ENCODE assay signal across 8 cellular contexts in the genomic region with DNA sequence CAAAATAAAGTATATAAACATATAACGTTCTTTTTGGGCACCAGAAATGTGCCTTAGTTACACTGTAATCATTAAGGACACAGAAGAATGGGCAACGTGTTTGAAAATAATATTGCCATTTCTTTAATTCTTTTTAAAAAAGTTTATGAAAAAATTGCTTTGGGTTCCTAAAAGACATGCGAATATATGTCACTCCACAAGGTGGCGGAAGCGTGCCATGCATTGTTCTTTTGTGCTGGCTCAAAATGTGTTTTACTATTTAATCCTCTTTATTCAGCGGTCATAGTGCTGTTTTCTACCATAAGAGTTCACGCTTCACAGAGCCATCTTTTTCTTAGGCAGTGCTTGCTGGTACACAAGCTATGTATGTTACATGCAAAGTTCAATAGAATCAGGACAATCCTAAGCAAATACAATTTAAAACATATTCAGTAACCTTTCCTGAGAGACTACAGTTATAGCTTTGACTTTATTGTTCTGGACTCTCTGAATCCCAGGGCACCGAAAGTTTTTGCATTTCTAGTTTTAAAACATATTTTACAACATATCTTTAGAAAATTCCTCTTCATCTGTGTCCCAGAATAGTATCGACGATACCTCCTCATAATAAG.
DNase-seq lines count a peak whose midpoint lies in the region; ATAC-seq and TF ChIP-seq lines count a peak whose summit lies in the region.

No MANE protein-coding gene starts in this region.

- no peaks in the 10 kb centered on the region for H3K9me2 ChIP-seq in GM23338 (ENCODE audit: insufficient read depth)

- H2AFZ ChIP-seq in GM23338, result no peak overlapping the region

- H3K27me3 ChIP-seq in GM23338 (ENCODE audit: insufficient read depth) (no peaks in the 10 kb centered on the region), ascending aorta (no peaks in the 10 kb centered on the region)

- DNase-seq in GDM1 (lab: John Stamatoyannopoulos, UW), result peak; percentile 23
- DNase-seq in GM23338 (ENCODE audit: low spot score), result peak; percentile 73
- peak; percentile 60 for DNase-seq in M059J (ENCODE audit: low read depth)
- DNase-seq in SW480 (ENCODE audit: low spot score), result peak; percentile 36
- DNase-seq in ascending aorta (ENCODE audit: low spot score in 2 of 2), result peak in 1 of 2 donors; percentile 72
- peak; percentile 17 for DNase-seq in hepatic stellate cell (ENCODE audit: low spot score)
- DNase-seq in smooth muscle cell of the brain vasculature (ENCODE audit: low read depth, low spot score), result peak; percentile 53
- DNase-seq in NCI-H226, result no peak

- no peak; the same call in 1 of the 3 replicates for ATAC-seq in GM23338

- no peak overlapping the region for H3K27ac ChIP-seq in GM23338 (ENCODE audit: low read depth)
- H3K27ac ChIP-seq in ascending aorta, result no peak overlapping the region

- no peaks in the 10 kb centered on the region for H3F3A ChIP-seq in GM23338 (replicated peaks; ENCODE audit: low read depth)

- peaks cover 5% of the 10 kb centered on the region for H3K27me3 Mint-ChIP-seq in GM23338 (ENCODE audit: insufficient read depth, low read depth, poor library complexity)

- no peak overlapping the region for H3K4me3 Mint-ChIP-seq in GM23338

- no peak overlapping the region for H3K4me2 ChIP-seq in GM23338

- no peaks in the 10 kb centered on the region for H4K20me1 ChIP-seq in GM23338 (replicated peaks; ENCODE audit: insufficient read depth)

- TF ChIP-seq CTCF in GM23338 (conservative IDR thresholded peaks at IDR 0.05; ENCODE audit: low read depth in 2 of 2), result peak; percentile 88 to 90
- peak; percentile 45 to 87 (median 78) for TF ChIP-seq CTCF in ascending aorta (IDR thresholded peaks at IDR 0.05)

- H3K9me3 Mint-ChIP-seq in GM23338, result no peaks in the 10 kb centered on the region; the same call in 2 of the 3 replicates

- no peaks in the 10 kb centered on the region for H3K36me3 Mint-ChIP-seq in GM23338 (ENCODE audit: low read depth)

- 0 out of 2 replicates have a peak overlapping the region, but pooled peaks have one; percentile 55 for H3K27ac Mint-ChIP-seq in GM23338

- intact Hi-C loops in ascending aorta (cut with DNase I), result loop anchor here (1.0 to 10.0 kb wide), 2 partner anchors 465 to 558 kb away; a partner anchor contains a TSS

- no peaks in the 10 kb centered on the region for H3K9me3 ChIP-seq in ascending aorta

- H3K4me1 Mint-ChIP-seq in GM23338, result 0 out of 3 replicates have a peak, but pooled peaks cover 2% of the 10 kb centered on the region

- H3K79me2 ChIP-seq in GM23338 (replicated peaks; ENCODE audit: insufficient read depth), result no peaks in the 10 kb centered on the region

- H3K4me1 ChIP-seq in GM23338 (ENCODE audit: insufficient read depth) (no peaks in the 10 kb centered on the region), ascending aorta (no peaks in the 10 kb centered on the region)

- no peaks in the 10 kb centered on the region for H3K36me3 ChIP-seq in GM23338 (ENCODE audit: insufficient read depth)
- no peaks in the 10 kb centered on the region for H3K36me3 ChIP-seq in ascending aorta

- H3K4me3 ChIP-seq in GM23338 (no peak overlapping the region), ascending aorta (no peak overlapping the region)

TF ChIP-seq in GM23338, 12 proteins besides CTCF, POLR2A, EP300 and RAD21 (continues in another document):
- TF ChIP-seq EZH2 (IDR thresholded peaks at IDR 0.05; ENCODE audit: low read depth, unreplicated experiment) (no peak), POLR2AphosphoS5 (IDR thresholded peaks at IDR 0.05; ENCODE audit: low read depth) (no peak), STAT1 (IDR thresholded peaks at IDR 0.05; ENCODE audit: unreplicated experiment) (no peak), EZH2phosphoT487 (IDR thresholded peaks at IDR 0.05; ENCODE audit: unreplicated experiment) (no peak), JUNB (IDR thresholded peaks at IDR 0.05; ENCODE audit: unreplicated experiment) (no peak), CREB1 (CRISPR knock-in tag; IDR thresholded peaks at IDR 0.05; ENCODE audit: low read depth) (no peak)
- TF ChIP-seq, protein P1, sequence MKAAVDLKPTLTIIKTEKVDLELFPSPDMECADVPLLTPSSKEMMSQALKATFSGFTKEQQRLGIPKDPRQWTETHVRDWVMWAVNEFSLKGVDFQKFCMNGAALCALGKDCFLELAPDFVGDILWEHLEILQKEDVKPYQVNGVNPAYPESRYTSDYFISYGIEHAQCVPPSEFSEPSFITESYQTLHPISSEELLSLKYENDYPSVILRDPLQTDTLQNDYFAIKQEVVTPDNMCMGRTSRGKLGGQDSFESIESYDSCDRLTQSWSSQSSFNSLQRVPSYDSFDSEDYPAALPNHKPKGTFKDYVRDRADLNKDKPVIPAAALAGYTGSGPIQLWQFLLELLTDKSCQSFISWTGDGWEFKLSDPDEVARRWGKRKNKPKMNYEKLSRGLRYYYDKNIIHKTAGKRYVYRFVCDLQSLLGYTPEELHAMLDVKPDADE (IDR thresholded peaks at IDR 0.05), result no peak
- TF ChIP-seq, protein P2, sequence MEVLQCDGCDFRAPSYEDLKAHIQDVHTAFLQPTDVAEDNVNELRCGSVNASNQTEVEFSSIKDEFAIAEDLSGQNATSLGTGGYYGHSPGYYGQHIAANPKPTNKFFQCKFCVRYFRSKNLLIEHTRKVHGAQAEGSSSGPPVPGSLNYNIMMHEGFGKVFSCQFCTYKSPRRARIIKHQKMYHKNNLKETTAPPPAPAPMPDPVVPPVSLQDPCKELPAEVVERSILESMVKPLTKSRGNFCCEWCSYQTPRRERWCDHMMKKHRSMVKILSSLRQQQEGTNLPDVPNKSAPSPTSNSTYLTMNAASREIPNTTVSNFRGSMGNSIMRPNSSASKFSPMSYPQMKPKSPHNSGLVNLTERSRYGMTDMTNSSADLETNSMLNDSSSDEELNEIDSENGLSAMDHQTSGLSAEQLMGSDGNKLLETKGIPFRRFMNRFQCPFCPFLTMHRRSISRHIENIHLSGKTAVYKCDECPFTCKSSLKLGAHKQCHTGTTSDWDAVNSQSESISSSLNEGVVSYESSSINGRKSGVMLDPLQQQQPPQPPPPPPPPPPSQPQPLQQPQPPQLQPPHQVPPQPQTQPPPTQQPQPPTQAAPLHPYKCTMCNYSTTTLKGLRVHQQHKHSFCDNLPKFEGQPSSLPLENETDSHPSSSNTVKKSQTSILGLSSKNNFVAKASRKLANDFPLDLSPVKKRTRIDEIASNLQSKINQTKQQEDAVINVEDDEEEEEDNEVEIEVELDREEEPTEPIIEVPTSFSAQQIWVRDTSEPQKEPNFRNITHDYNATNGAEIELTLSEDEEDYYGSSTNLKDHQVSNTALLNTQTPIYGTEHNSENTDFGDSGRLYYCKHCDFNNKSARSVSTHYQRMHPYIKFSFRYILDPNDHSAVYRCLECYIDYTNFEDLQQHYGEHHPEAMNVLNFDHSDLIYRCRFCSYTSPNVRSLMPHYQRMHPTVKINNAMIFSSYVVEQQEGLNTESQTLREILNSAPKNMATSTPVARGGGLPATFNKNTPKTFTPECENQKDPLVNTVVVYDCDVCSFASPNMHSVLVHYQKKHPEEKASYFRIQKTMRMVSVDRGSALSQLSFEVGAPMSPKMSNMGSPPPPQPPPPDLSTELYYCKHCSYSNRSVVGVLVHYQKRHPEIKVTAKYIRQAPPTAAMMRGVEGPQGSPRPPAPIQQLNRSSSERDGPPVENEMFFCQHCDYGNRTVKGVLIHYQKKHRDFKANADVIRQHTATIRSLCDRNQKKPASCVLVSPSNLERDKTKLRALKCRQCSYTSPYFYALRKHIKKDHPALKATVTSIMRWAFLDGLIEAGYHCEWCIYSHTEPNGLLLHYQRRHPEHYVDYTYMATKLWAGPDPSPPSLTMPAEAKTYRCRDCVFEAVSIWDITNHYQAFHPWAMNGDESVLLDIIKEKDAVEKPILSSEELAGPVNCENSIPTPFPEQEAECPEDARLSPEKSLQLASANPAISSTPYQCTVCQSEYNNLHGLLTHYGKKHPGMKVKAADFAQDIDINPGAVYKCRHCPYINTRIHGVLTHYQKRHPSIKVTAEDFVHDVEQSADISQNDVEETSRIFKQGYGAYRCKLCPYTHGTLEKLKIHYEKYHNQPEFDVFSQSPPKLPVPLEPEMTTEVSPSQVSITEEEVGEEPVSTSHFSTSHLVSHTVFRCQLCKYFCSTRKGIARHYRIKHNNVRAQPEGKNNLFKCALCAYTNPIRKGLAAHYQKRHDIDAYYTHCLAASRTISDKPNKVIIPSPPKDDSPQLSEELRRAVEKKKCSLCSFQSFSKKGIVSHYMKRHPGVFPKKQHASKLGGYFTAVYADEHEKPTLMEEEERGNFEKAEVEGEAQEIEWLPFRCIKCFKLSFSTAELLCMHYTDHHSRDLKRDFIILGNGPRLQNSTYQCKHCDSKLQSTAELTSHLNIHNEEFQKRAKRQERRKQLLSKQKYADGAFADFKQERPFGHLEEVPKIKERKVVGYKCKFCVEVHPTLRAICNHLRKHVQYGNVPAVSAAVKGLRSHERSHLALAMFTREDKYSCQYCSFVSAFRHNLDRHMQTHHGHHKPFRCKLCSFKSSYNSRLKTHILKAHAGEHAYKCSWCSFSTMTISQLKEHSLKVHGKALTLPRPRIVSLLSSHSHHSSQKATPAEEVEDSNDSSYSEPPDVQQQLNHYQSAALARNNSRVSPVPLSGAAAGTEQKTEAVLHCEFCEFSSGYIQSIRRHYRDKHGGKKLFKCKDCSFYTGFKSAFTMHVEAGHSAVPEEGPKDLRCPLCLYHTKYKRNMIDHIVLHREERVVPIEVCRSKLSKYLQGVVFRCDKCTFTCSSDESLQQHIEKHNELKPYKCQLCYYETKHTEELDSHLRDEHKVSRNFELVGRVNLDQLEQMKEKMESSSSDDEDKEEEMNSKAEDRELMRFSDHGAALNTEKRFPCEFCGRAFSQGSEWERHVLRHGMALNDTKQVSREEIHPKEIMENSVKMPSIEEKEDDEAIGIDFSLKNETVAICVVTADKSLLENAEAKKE (CRISPR knock-in tag; IDR thresholded peaks at IDR 0.05), result no peak
